ENCODE assay signal across 9 cellular contexts in the genomic region with DNA sequence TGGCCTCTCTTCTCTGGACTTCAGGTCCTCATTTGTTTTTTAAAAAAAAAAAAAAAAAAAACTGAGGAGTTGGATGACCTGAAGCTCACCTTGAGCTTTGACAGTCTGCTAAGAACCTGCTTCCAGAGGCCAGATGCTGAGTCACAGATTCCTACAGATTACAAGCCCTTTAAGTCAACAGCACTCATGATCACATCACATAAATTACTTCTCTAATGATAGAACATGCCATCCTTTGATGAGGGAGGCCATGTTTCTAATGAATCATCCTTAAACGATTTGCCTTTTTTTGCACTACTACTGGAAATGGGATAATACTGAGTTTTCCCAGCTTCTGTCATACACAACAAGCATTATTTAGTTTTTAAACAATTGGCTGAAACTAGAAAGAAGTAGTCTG. TPM values are rescaled to one million over a fixed set of nuclear protein-coding genes. Genes with fewer than 3 reads are reported as not detected.
DNase-seq lines count a peak whose midpoint lies in the region; ATAC-seq, FAIRE-seq and TF ChIP-seq lines count a peak whose summit lies in the region.
"Had no signal": no experiment of that assay in that cellular context is flagged by ENCODE, and none has a peak within 500 bp of the region (broad histone marks: within the 10 kb centered on the region; RNA-seq: fewer than 3 reads in every experiment).

No MANE protein-coding gene starts in this region.

- no peaks in the 10 kb centered on the region for H4K20me1 ChIP-seq in PC-9 (ENCODE audit: insufficient read depth)
- no peaks in the 10 kb centered on the region for H4K20me1 ChIP-seq in fibroblast of lung (ENCODE audit: control insufficient read depth, extremely low read depth, insufficient read depth, low read length)

- no peaks in the 10 kb centered on the region for H3K9me2 ChIP-seq in PC-9 (ENCODE audit: insufficient read depth)

- no peaks in the 10 kb centered on the region for H3K36me3 Mint-ChIP-seq in activated naive CD4-positive, alpha-beta T cell treated with anti-CD3 and anti-CD28 coated beads, Interleukin-2, amount 10 ng/mL, durations not matched to agents 7 days and 5 days

- no peaks in the 10 kb centered on the region for H3K79me2 ChIP-seq in PC-9 (ENCODE audit: low read depth)
- no peaks in the 10 kb centered on the region for H3K79me2 ChIP-seq in fibroblast of lung (ENCODE audit: control insufficient read depth, insufficient read depth, low read length)

- no peaks in the 10 kb centered on the region for H3K9me3 Mint-ChIP-seq in activated naive CD4-positive, alpha-beta T cell treated with anti-CD3 and anti-CD28 coated beads, Interleukin-2, amount 10 ng/mL, durations not matched to agents 7 days and 5 days
- H3K9me3 Mint-ChIP-seq: naive thymus-derived CD4-positive, alpha-beta T cell had no signal

- ATAC-seq in GM18517 (IDR thresholded peaks at IDR 0.05; ENCODE audit: unreplicated experiment): no peak
- ATAC-seq: naive thymus-derived CD4-positive, alpha-beta T cell had no signal

- H3K36me3 ChIP-seq in PC-9 (ENCODE audit: low read depth) (no peaks in the 10 kb centered on the region), fibroblast of lung (ENCODE audit: control insufficient read depth, insufficient read depth, low read length) (no peaks in the 10 kb centered on the region)

- no peak overlapping the region for H3K27ac Mint-ChIP-seq in activated naive CD4-positive, alpha-beta T cell treated with anti-CD3 and anti-CD28 coated beads, Interleukin-2, amount 10 ng/mL, durations not matched to agents 7 days and 5 days
- H3K27ac Mint-ChIP-seq: naive thymus-derived CD4-positive, alpha-beta T cell had no signal

- no peak overlapping the region for H2AFZ ChIP-seq in PC-9
- no peak overlapping the region for H2AFZ ChIP-seq in fibroblast of lung (ENCODE audit: low read length)

- H3K4me1 ChIP-seq in PC-9 (replicated peaks; ENCODE audit: insufficient read depth) (peaks cover 32% of the 10 kb centered on the region), fibroblast of lung (ENCODE audit: control insufficient read depth, extremely low read depth, insufficient read depth, low read length) (no peaks in the 10 kb centered on the region)

- no peak for TF ChIP-seq POLR2A in GM12891 (IDR thresholded peaks at IDR 0.05; ENCODE audit: low read depth, low read length)

- H3F3A ChIP-seq in PC-9 (ENCODE audit: insufficient read depth, low read depth): peaks cover 19% of the 10 kb centered on the region

- no peak for FAIRE-seq in GM12891 (lab: Jason Lieb, UNC)

- TF ChIP-seq CTCF in PC-9 (conservative IDR thresholded peaks at IDR 0.05) (no peak), fibroblast of lung (conservative IDR thresholded peaks at IDR 0.05 in 1 of 2, IDR thresholded peaks at IDR 0.05 in 1 of 2; ENCODE audit: low read depth in 1 of 2, low read length in 2 of 2) (no peak)

- BruUV-seq in PC-9 (replicated peaks; lab: Mats Ljungman, UMichigan): no TSS peak

- intact Hi-C loops in PC-9 (cut with micrococcal nuclease; ENCODE audit: unreplicated experiment): loop anchor here (2.0 kb wide), 1 partner anchor 55 kb away; a partner anchor contains a TSS

- POLR2A ChIA-PET in PC-9 (lab: Charles Lee; ENCODE audit: unreplicated experiment): interaction anchor here (0.6 to 0.8 kb wide), 4 partner anchors 25 to 227 kb away, joined by 3 to 10 read pairs (median 6); a partner anchor contains a TSS

- no peak overlapping the region for H3K4me3 Mint-ChIP-seq in activated naive CD4-positive, alpha-beta T cell treated with anti-CD3 and anti-CD28 coated beads, Interleukin-2, amount 10 ng/mL, durations not matched to agents 7 days and 5 days
- H3K4me3 Mint-ChIP-seq: naive thymus-derived CD4-positive, alpha-beta T cell had no signal

- H3K4me3 ChIP-seq in PC-9 (no peak overlapping the region), fibroblast of lung (replicated peaks in 1 of 4; ENCODE audit: control extremely low read depth in 1 of 4, insufficient read depth in 1 of 4, low read depth in 3 of 4, low read length in 4 of 4) (no peak overlapping the region), skeletal muscle cell (ENCODE audit: low read depth, low read length) (no peak overlapping the region)

- no peaks in the 10 kb centered on the region for H3K4me1 Mint-ChIP-seq in activated naive CD4-positive, alpha-beta T cell treated with anti-CD3 and anti-CD28 coated beads, Interleukin-2, amount 10 ng/mL, durations not matched to agents 7 days and 5 days
- H3K4me1 Mint-ChIP-seq: naive thymus-derived CD4-positive, alpha-beta T cell had no signal

- H3K4me2 ChIP-seq in PC-9 (peak overlapping the region; percentile 46), fibroblast of lung (ENCODE audit: extremely low read depth, insufficient read depth, low read length) (no peak overlapping the region)

- H3K27me3 ChIP-seq in PC-9 (ENCODE audit: insufficient read depth, low read depth) (no peaks in the 10 kb centered on the region), fibroblast of lung (ENCODE audit: control insufficient read depth, insufficient read depth, low read length) (no peaks in the 10 kb centered on the region)

- peaks cover 11% of the 10 kb centered on the region for H3K27me3 Mint-ChIP-seq in activated naive CD4-positive, alpha-beta T cell treated with anti-CD3 and anti-CD28 coated beads, Interleukin-2, amount 10 ng/mL, durations not matched to agents 7 days and 5 days

- CTCF ChIA-PET in PC-9 (lab: Charles Lee): no interaction called here
- CTCF ChIA-PET in activated naive CD4-positive, alpha-beta T cell treated with anti-CD3 and anti-CD28 coated beads, Interleukin-2, amount 10 ng/mL, durations not matched to agents 7 days and 5 days (lab: Charles Lee): interaction anchor here (0.7 to 1.0 kb wide), 2 partner anchors 54 to 750 kb away, joined by 3 to 6 read pairs; no protein-coding TSS in a partner anchor

- H3K9me3 ChIP-seq in PC-9 (ENCODE audit: insufficient read depth, low read depth) (no peaks in the 10 kb centered on the region), fibroblast of lung (ENCODE audit: control insufficient read depth, insufficient read depth, low read depth, low read length) (no peaks in the 10 kb centered on the region)

- peak; percentile 70 for DNase-seq in HCEC 1CT
- DNase-seq in PC-9: peak; percentile 59 to 97
- peak; percentile 56 to 96 for DNase-seq in fibroblast of lung (ENCODE audit: low read depth in 2 of 2)
- DNase-seq in skeletal muscle cell (ENCODE audit: low read depth): peak; percentile 74
- DNase-seq in GM12891 (ENCODE audit: insufficient read length, low spot score): no peak
- no peak for DNase-seq in activated naive CD4-positive, alpha-beta T cell treated with anti-CD3 and anti-CD28 coated beads, Interleukin-2, amount 10 ng/mL, durations not matched to agents 7 days and 5 days
- DNase-seq: Kasumi-1; naive thymus-derived CD4-positive, alpha-beta T cell had no signal

- H3K27ac ChIP-seq in PC-9 (peak overlapping the region; percentile 67), fibroblast of lung (ENCODE audit: insufficient read depth, low read length) (no peak overlapping the region)

- H3K9ac ChIP-seq in fibroblast of lung (ENCODE audit: insufficient read depth, low read length): no peak overlapping the region

TF ChIP-seq in GM12891, 5 proteins besides CTCF, POLR2A, EP300 and RAD21:
- TF ChIP-seq POLR2AphosphoS5 (IDR thresholded peaks at IDR 0.05; ENCODE audit: low read depth, low read length) (no peak), SPI1 (IDR thresholded peaks at IDR 0.05; ENCODE audit: low read depth, low read length) (no peak), TAF1 (IDR thresholded peaks at IDR 0.05; ENCODE audit: low read depth, low read length) (no peak), PAX5 (IDR thresholded peaks at IDR 0.05; ENCODE audit: insufficient read depth, low read length, severe bottlenecking) (no peak), POU2F2 (IDR thresholded peaks at IDR 0.05; ENCODE audit: low read depth, low read length) (no peak)

RNA-seq across cellular contexts. Expression of a gene that starts 34.2 kb away (rescaled TPM):
- total RNA-seq in PC-9 (2021): not detected in 2 replicates
- not detected in 2 replicates for total RNA-seq in fibroblast of lung
- polyA plus RNA-seq in fibroblast of lung: not detected in 2 replicates
- polyA plus RNA-seq in fibroblast of lung (2012): not detected in 2 replicates
- not detected in 2 replicates for polyA minus RNA-seq in fibroblast of lung (ENCODE audit: low replicate concordance)
- polyA plus RNA-seq in GM12891 (2012; ENCODE audit: low read depth, missing spikeins): 0.05 TPM
- total RNA-seq: naive thymus-derived CD4-positive, alpha-beta T cell had no signal

RNA-seq across cellular contexts. Expression of a gene that starts 55.8 kb away (rescaled TPM):
- total RNA-seq in PC-9 (2021) (0.46 and 0.50 TPM in 2 replicates), fibroblast of lung (0.26 TPM in 1 of 2 replicates, not detected in the other)
- polyA plus RNA-seq in fibroblast of lung: not detected in 2 replicates
- polyA plus RNA-seq in fibroblast of lung (2012): not detected in 2 replicates
- not detected in 2 replicates for polyA minus RNA-seq in fibroblast of lung (ENCODE audit: low replicate concordance)
- polyA plus RNA-seq in GM12891 (2012; ENCODE audit: low read depth, missing spikeins): 0.04 TPM

Comparison
In these comparisons a context has a peak if more than half of its experiments do, and no peak if none do; other contexts are left out.
1. DNase-seq: peak in HCEC 1CT (single experiment), PC-9 (2 of 2), fibroblast of lung (2 of 2) and skeletal muscle cell (single experiment); none in GM12891 (single experiment) and activated naive CD4-positive, alpha-beta T cell treated with anti-CD3 and anti-CD28 coated beads, Interleukin-2, amount 10 ng/mL, durations not matched to agents 7 days and 5 days (single experiment).